Comparison of ENCODE assay signal across 15 cellular contexts in the genomic region with DNA sequence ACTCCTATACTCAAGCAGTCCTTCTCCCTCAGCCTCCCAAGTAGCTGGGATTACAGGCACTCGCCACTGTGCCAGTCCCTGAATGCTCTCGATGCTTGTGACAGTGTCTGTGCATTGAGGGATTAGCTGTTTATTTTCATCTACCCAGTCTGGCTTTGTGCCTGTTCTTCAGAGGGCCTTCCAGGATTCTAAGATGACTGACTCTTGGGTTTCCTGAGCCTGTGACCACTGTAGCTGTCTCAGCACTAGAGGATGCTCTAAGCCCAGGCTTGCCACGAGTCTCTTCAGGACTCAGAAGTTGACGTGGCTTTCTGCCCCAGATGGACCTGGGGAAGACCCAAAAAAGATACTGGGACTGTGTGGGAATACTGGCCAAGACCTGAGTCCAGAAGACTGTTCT.
DNase-seq lines count a peak whose midpoint lies in the region; ATAC-seq and TF ChIP-seq lines count a peak whose summit lies in the region.
"Had no signal": no experiment of that assay in that cellular context is flagged by ENCODE, and none has a peak within 500 bp of the region (broad histone marks: within the 10 kb centered on the region; RNA-seq: fewer than 3 reads in every experiment).

No MANE protein-coding gene starts in this region.

- H3K4me1 Mint-ChIP-seq in natural killer cell = no peaks in the 10 kb centered on the region
- H3K4me1 Mint-ChIP-seq: memory B cell had no signal

- no peak overlapping the region for H3K27ac Mint-ChIP-seq in natural killer cell
- H3K27ac Mint-ChIP-seq: memory B cell had no signal

- H3K4me3 Mint-ChIP-seq in natural killer cell = no peak overlapping the region
- H3K4me3 Mint-ChIP-seq: memory B cell had no signal

- H3K27me3 ChIP-seq in GM06990 (replicated peaks; ENCODE audit: control insufficient read depth, insufficient read depth, low read length) = no peaks in the 10 kb centered on the region
- no peaks in the 10 kb centered on the region for H3K27me3 ChIP-seq in breast epithelium
- H3K27me3 ChIP-seq: ascending aorta had no signal

- peak in 2 of 3 donors; percentile 48 to 49 for ATAC-seq in natural killer cell

- no peak overlapping the region for H3K27ac ChIP-seq in breast epithelium
- H3K27ac ChIP-seq: ascending aorta had no signal

- peaks cover 4% of the 10 kb centered on the region for H3K36me3 ChIP-seq in GM06990 (ENCODE audit: control insufficient read depth, insufficient read depth, low read length)
- H3K36me3 ChIP-seq in breast epithelium = no peaks in the 10 kb centered on the region

- H3K36me3 Mint-ChIP-seq in natural killer cell = peaks cover 7% of the 10 kb centered on the region
- H3K36me3 Mint-ChIP-seq: memory B cell had no signal

- H3K9me3 ChIP-seq in breast epithelium = no peaks in the 10 kb centered on the region
- H3K9me3 ChIP-seq: ascending aorta, Caco-2 had no signal

- TF ChIP-seq POLR2A in breast epithelium (IDR thresholded peaks at IDR 0.05) = no peak

- DNase-seq in GM06990 (ENCODE audit: extremely low read depth, insufficient read length) = no peak
- peak; percentile 2 for DNase-seq in HT-29 (ENCODE audit: low spot score)
- peak; percentile 37 for DNase-seq in choroid plexus epithelial cell (ENCODE audit: low read depth)
- no peak for DNase-seq in natural killer cell
- no peak for DNase-seq in stimulated activated CD8-positive, alpha-beta memory T cell treated with anti-CD3 and anti-CD28 coated beads, Interleukin-4, amount 100 ng/mL, for 48 hours
- no peak for DNase-seq in 8988T
- no peak for DNase-seq in NCI-H774 (lab: John Stamatoyannopoulos, UW)
- no peak for DNase-seq in breast epithelium (ENCODE audit: low spot score in 2 of 2)
- DNase-seq: activated CD4-positive, alpha-beta T cell treated with anti-CD3 and anti-CD28 coated beads, Interleukin-2, amount 50 U/mL, for 1 hour; Caco-2; foreskin fibroblast; NCI-H2029 treated with DMSO at 0.1 percent for 48 hours; SHP77 treated with DMSO at 0.1 percent for 48 hours had no signal

- H3K27me3 Mint-ChIP-seq in natural killer cell (ENCODE audit: low read depth in 2 of 2) = no peaks in the 10 kb centered on the region
- H3K27me3 Mint-ChIP-seq: memory B cell had no signal

- intact Hi-C loops in natural killer cell (cut with micrococcal nuclease) = no loop called here
- intact Hi-C loops in breast epithelium (cut with DNase I; ENCODE audit: low total_unique reads) = no loop called here

- H3K4me3 ChIP-seq in GM06990 (replicated peaks; ENCODE audit: low read depth, low read length) = no peak overlapping the region
- H3K4me3 ChIP-seq in choroid plexus epithelial cell (ENCODE audit: low read depth, low read length) = no peak overlapping the region
- H3K4me3 ChIP-seq in breast epithelium = no peak overlapping the region
- H3K4me3 ChIP-seq: ascending aorta had no signal

- no peaks in the 10 kb centered on the region for H3K9me3 Mint-ChIP-seq in natural killer cell
- H3K9me3 Mint-ChIP-seq: memory B cell had no signal

- TF ChIP-seq CTCF in GM06990 (IDR thresholded peaks at IDR 0.05; ENCODE audit: insufficient read depth, low read length, poor library complexity, severe bottlenecking) (peak; percentile 16), choroid plexus epithelial cell (conservative IDR thresholded peaks at IDR 0.05; ENCODE audit: low read depth, low read length) (peak; percentile 34), natural killer cell (IDR thresholded peaks at IDR 0.05) (no peak), breast epithelium (IDR thresholded peaks at IDR 0.05) (no peak)

- no peaks in the 10 kb centered on the region for H3K4me1 ChIP-seq in breast epithelium
- H3K4me1 ChIP-seq: ascending aorta, Caco-2 had no signal

Comparison
In these comparisons a context has a peak if more than half of its experiments do, and no peak if none do; other contexts are left out.
1. DNase-seq: peak in HT-29 (single experiment) and choroid plexus epithelial cell (single experiment); none in GM06990 (single experiment), natural killer cell (single experiment), stimulated activated CD8-positive, alpha-beta memory T cell treated with anti-CD3 and anti-CD28 coated beads, Interleukin-4, amount 100 ng/mL, for 48 hours (single experiment), 8988T (single experiment), NCI-H774 (single experiment) and breast epithelium (0 of 2).
2. CTCF ChIP-seq: peak in GM06990 (single experiment) and choroid plexus epithelial cell (single experiment); none in natural killer cell (single experiment) and breast epithelium (0 of 3).